1 cellular context compared by ENCODE assay signal in genomic region chr2:168796583-168797285, GRCh38.
A peak's percentile ranks its signal among the peaks of the same experiment; 100 is the strongest.
TF ChIP-seq lines count a peak whose summit lies in the region.

No MANE protein-coding gene starts in this region.

TF ChIP-seq in K562, 482 proteins besides CTCF, POLR2A, EP300 and RAD21 (continued from another document and continues in another):
- TF ChIP-seq AFF4 (CRISPR knock-in tag; IDR thresholded peaks at IDR 0.05): 0 out of 2 replicates have a peak, but pooled peaks have one; percentile 59
- peak; percentile 93 for TF ChIP-seq ADNP (tag; IDR thresholded peaks at IDR 0.05)
- no peak for TF ChIP-seq BCLAF1 (IDR thresholded peaks at IDR 0.05; ENCODE audit: borderline replicate concordance in 1 of 2, control insufficient read depth in 1 of 2, low read depth in 2 of 2, low read length in 1 of 2)
- TF ChIP-seq ZSCAN32 (CRISPR knock-in tag; IDR thresholded peaks at IDR 0.05): 0 out of 2 replicates have a peak, but pooled peaks have one; percentile 28
- no peak for TF ChIP-seq JUN (IDR thresholded peaks at IDR 0.05; ENCODE audit: borderline replicate concordance, low read depth, low read length)
- no peak for TF ChIP-seq JUN (CRISPR knock-in tag; IDR thresholded peaks at IDR 0.05; ENCODE audit: borderline replicate concordance)
- TF ChIP-seq ZNF212 (CRISPR knock-in tag; IDR thresholded peaks at IDR 0.05): no peak
- peak; percentile 67 for TF ChIP-seq ZBTB9 (CRISPR knock-in tag; IDR thresholded peaks at IDR 0.05)
- peak; percentile 86 for TF ChIP-seq ZFX (CRISPR knock-in tag; IDR thresholded peaks at IDR 0.05)
- TF ChIP-seq ZNF395 (CRISPR knock-in tag; IDR thresholded peaks at IDR 0.05): peak; percentile 80; the same call in 1 of the 2 replicates
- peak; percentile 70 for TF ChIP-seq NR2C1 (IDR thresholded peaks at IDR 0.05)
- peak; percentile 82 for TF ChIP-seq NR2C1 (tag; IDR thresholded peaks at IDR 0.05)
- TF ChIP-seq CHAMP1 (IDR thresholded peaks at IDR 0.05): peak; percentile 17; the same call in 1 of the 2 replicates
- TF ChIP-seq EZH2 (IDR thresholded peaks at IDR 0.05; ENCODE audit: borderline replicate concordance, low read depth, low read length): no peak
- no peak for TF ChIP-seq ZC3H4 (CRISPR knock-in tag; IDR thresholded peaks at IDR 0.05; ENCODE audit: borderline replicate concordance)
- TF ChIP-seq FOXA3 (CRISPR knock-in tag; conservative IDR thresholded peaks at IDR 0.05 in 1 of 2, IDR thresholded peaks at IDR 0.05 in 1 of 2): no peak
- TF ChIP-seq THRAP3 (IDR thresholded peaks at IDR 0.05; ENCODE audit: borderline replicate concordance): 0 out of 2 replicates have a peak, but pooled peaks have one; percentile 62
- TF ChIP-seq KHSRP (IDR thresholded peaks at IDR 0.05): 0 out of 2 replicates have a peak, but pooled peaks have one; percentile 15
- TF ChIP-seq SMAD3 (CRISPR knock-in tag; conservative IDR thresholded peaks at IDR 0.05): 0 out of 2 replicates have a peak, but pooled peaks have one; percentile 59
- 0 out of 2 replicates have a peak, but pooled peaks have one; percentile 25 for TF ChIP-seq RBFOX2 (IDR thresholded peaks at IDR 0.05; ENCODE audit: low read depth, low read length)
- peak; percentile 52 for TF ChIP-seq MIER1 (IDR thresholded peaks at IDR 0.05; ENCODE audit: low read depth)
- TF ChIP-seq MGA (IDR thresholded peaks at IDR 0.05): 0 out of 2 replicates have a peak, but pooled peaks have one; percentile 16
- no peak for TF ChIP-seq USF2 (CRISPR knock-in tag; IDR thresholded peaks at IDR 0.05)
- TF ChIP-seq PKNOX1 (IDR thresholded peaks at IDR 0.05): 0 out of 2 replicates have a peak, but pooled peaks have one; percentile 4
- peak; percentile 74; the same call in 1 of the 2 replicates for TF ChIP-seq NFRKB (IDR thresholded peaks at IDR 0.05; ENCODE audit: low read depth)
- peak; percentile 33; the same call in 1 of the 2 replicates for TF ChIP-seq EP400 (IDR thresholded peaks at IDR 0.05)
- peak; percentile 66 for TF ChIP-seq RNF2 (IDR thresholded peaks at IDR 0.05)
